In genomic region chrX:39261446-39262147, GRCh38 we compare ENCODE assay signal across 8 cellular contexts.
A peak's percentile ranks its signal among the peaks of the same experiment; 100 is the strongest.
DNase-seq lines count a peak whose midpoint lies in the region; ATAC-seq and TF ChIP-seq lines count a peak whose summit lies in the region.

No MANE protein-coding gene starts in this region.

- POLR2A ChIA-PET in activated CD4-positive, alpha-beta T cell treated with anti-CD3 and anti-CD28 coated beads, Interleukin-2, amount 10 ng/mL, durations not matched to agents 7 days and 5 days (lab: Charles Lee), result no interaction called here

- H3K36me3 Mint-ChIP-seq in activated CD4-positive, alpha-beta T cell treated with anti-CD3 and anti-CD28 coated beads, Interleukin-2, amount 10 ng/mL, durations not matched to agents 7 days and 5 days (ENCODE audit: low read depth), result no peaks in the 10 kb centered on the region
- H3K36me3 Mint-ChIP-seq in stimulated activated naive B cell treated with anti-CD40 and anti-IgM and Interleukin-4, amounts not matched to agents 10 μg/mL and 1 μg/mL and 100 μg/mL, for 72 hours, result peaks cover 4 to 14% of the 10 kb centered on the region in 2 donors

- H3K9me3 Mint-ChIP-seq in activated CD4-positive, alpha-beta T cell treated with anti-CD3 and anti-CD28 coated beads, Interleukin-2, amount 10 ng/mL, durations not matched to agents 7 days and 5 days, result no peaks in the 10 kb centered on the region
- H3K9me3 Mint-ChIP-seq in stimulated activated naive B cell treated with anti-CD40 and anti-IgM and Interleukin-4, amounts not matched to agents 10 μg/mL and 1 μg/mL and 100 μg/mL, for 72 hours, result peaks cover 3 to 5% of the 10 kb centered on the region in 2 donors

- no peak overlapping the region for H3K4me3 Mint-ChIP-seq in activated CD4-positive, alpha-beta T cell treated with anti-CD3 and anti-CD28 coated beads, Interleukin-2, amount 10 ng/mL, durations not matched to agents 7 days and 5 days
- H3K4me3 Mint-ChIP-seq in stimulated activated naive B cell treated with anti-CD40 and anti-IgM and Interleukin-4, amounts not matched to agents 10 μg/mL and 1 μg/mL and 100 μg/mL, for 72 hours, result no peak overlapping the region

- DNase-seq in AG20443 (ENCODE audit: low spot score), result peak; percentile 54
- peak; percentile 22 for DNase-seq in GM10266 (ENCODE audit: extremely low spot score)
- DNase-seq in NCI-H1694 (lab: John Stamatoyannopoulos, UW), result peak; percentile 55
- peak; percentile 28 for DNase-seq in activated CD4-positive, alpha-beta T cell treated with anti-CD3 and anti-CD28 coated beads, Interleukin-2, amount 10 ng/mL, durations not matched to agents 7 days and 5 days
- peak; percentile 73 for DNase-seq in glomerular visceral epithelial cell (ENCODE audit: extremely low spot score)
- DNase-seq in stimulated activated naive B cell treated with anti-CD40 and anti-IgM and Interleukin-4, amounts not matched to agents 10 μg/mL and 1 μg/mL and 100 μg/mL, for 72 hours, result no peak
- no peak for DNase-seq in activated CD8-positive, alpha-beta memory T cell treated with anti-CD3 and anti-CD28 coated beads, Interleukin-2, amount 50 U/mL, for 48 hours

- H3K4me1 Mint-ChIP-seq in activated CD4-positive, alpha-beta T cell treated with anti-CD3 and anti-CD28 coated beads, Interleukin-2, amount 10 ng/mL, durations not matched to agents 7 days and 5 days, result peaks cover 16% of the 10 kb centered on the region
- H3K4me1 Mint-ChIP-seq in stimulated activated naive B cell treated with anti-CD40 and anti-IgM and Interleukin-4, amounts not matched to agents 10 μg/mL and 1 μg/mL and 100 μg/mL, for 72 hours, result peaks cover 8 to 37% of the 10 kb centered on the region in 2 donors

- CTCF ChIA-PET in activated CD4-positive, alpha-beta T cell treated with anti-CD3 and anti-CD28 coated beads, Interleukin-2, amount 10 ng/mL, durations not matched to agents 7 days and 5 days (lab: Charles Lee), result interaction anchor here (0.7 to 2.0 kb wide), 5 partner anchors 16 to 105 kb away, joined by 3 to 5 read pairs (median 3); no protein-coding TSS in a partner anchor

- ATAC-seq in stimulated activated naive B cell treated with anti-CD40 and anti-IgM and Interleukin-4, amounts not matched to agents 10 μg/mL and 1 μg/mL and 100 μg/mL, for 72 hours (replicated peaks), result peak; percentile 78 to 88
- no peak for ATAC-seq in HG02642 (IDR thresholded peaks at IDR 0.05; ENCODE audit: poor library complexity, unreplicated experiment)

- peak; percentile 45 for TF ChIP-seq CTCF in GM10266 (IDR thresholded peaks at IDR 0.05; ENCODE audit: control insufficient read depth, insufficient read depth, low read depth, missing control alignments)

- H3K27ac Mint-ChIP-seq in activated CD4-positive, alpha-beta T cell treated with anti-CD3 and anti-CD28 coated beads, Interleukin-2, amount 10 ng/mL, durations not matched to agents 7 days and 5 days, result no peak overlapping the region
- peak overlapping the region; percentile 44 for H3K27ac Mint-ChIP-seq in stimulated activated naive B cell treated with anti-CD40 and anti-IgM and Interleukin-4, amounts not matched to agents 10 μg/mL and 1 μg/mL and 100 μg/mL, for 72 hours

- H3K27me3 Mint-ChIP-seq in activated CD4-positive, alpha-beta T cell treated with anti-CD3 and anti-CD28 coated beads, Interleukin-2, amount 10 ng/mL, durations not matched to agents 7 days and 5 days, result no peaks in the 10 kb centered on the region
- H3K27me3 Mint-ChIP-seq in stimulated activated naive B cell treated with anti-CD40 and anti-IgM and Interleukin-4, amounts not matched to agents 10 μg/mL and 1 μg/mL and 100 μg/mL, for 72 hours, result no peaks in the 10 kb centered on the region

Comparison
In these comparisons a context has a peak if more than half of its experiments do, and no peak if none do; other contexts are left out.
1. DNase-seq: peak in AG20443 (single experiment), GM10266 (single experiment), NCI-H1694 (single experiment), activated CD4-positive, alpha-beta T cell treated with anti-CD3 and anti-CD28 coated beads, Interleukin-2, amount 10 ng/mL, durations not matched to agents 7 days and 5 days (single experiment) and glomerular visceral epithelial cell (single experiment); none in stimulated activated naive B cell treated with anti-CD40 and anti-IgM and Interleukin-4, amounts not matched to agents 10 μg/mL and 1 μg/mL and 100 μg/mL, for 72 hours (single experiment) and activated CD8-positive, alpha-beta memory T cell treated with anti-CD3 and anti-CD28 coated beads, Interleukin-2, amount 50 U/mL, for 48 hours (single experiment).